18 cellular contexts compared by ENCODE assay signal in genomic region chr17:42061641-42062487, GRCh38. TPM values are rescaled to one million over a fixed set of nuclear protein-coding genes. Genes with fewer than 3 reads are reported as not detected.
"Had no signal": no experiment of that assay in that cellular context is flagged by ENCODE, and none has a peak within 500 bp of the region (broad histone marks: within the 10 kb centered on the region; RNA-seq: fewer than 3 reads in every experiment).

No MANE protein-coding gene starts in this region.

- DNase-seq: activated CD4-positive, alpha-beta memory T cell treated with anti-CD3 and anti-CD28 coated beads, Interleukin-2, amount 10 ng/mL, durations not matched to agents 7 days and 5 days; activated CD4-positive, alpha-beta T cell treated with anti-CD3 and anti-CD28 coated beads for 36 hours; activated naive CD4-positive, alpha-beta T cell; activated naive CD8-positive, alpha-beta T cell treated with anti-CD3 and anti-CD28 coated beads, Interleukin-2, amount 50 U/mL, for 24 hours; activated T-cell treated with anti-CD3 and anti-CD28 coated beads, Interleukin-2, amount 50 U/mL, for 72 hours; esophagus squamous epithelium; foreskin keratinocyte; mucosa of descending colon; naive thymus-derived CD8-positive, alpha-beta T cell; stimulated activated CD4-positive, alpha-beta T cell treated with anti-CD3 and anti-CD28 coated beads, Interleukin-15, amount 100 ng/mL, for 24 hours; stimulated activated CD4-positive, alpha-beta T cell treated with anti-CD3 and anti-CD28 coated beads, Interleukin-4, amount 100 ng/mL, for 24 hours; stomach; T1000 had no signal

- H3K36me3 Mint-ChIP-seq: naive thymus-derived CD8-positive, alpha-beta T cell had no signal

- H3K27ac ChIP-seq: esophagus squamous epithelium, foreskin keratinocyte, stomach, thoracic aorta had no signal

- H3K9me3 ChIP-seq: esophagus squamous epithelium, mucosa of descending colon, stomach, thoracic aorta had no signal

- H3K4me3 ChIP-seq: esophagus squamous epithelium, mucosa of descending colon, stomach, thoracic aorta had no signal

- H3K4me3 Mint-ChIP-seq: activated CD4-positive, alpha-beta memory T cell treated with anti-CD3 and anti-CD28 coated beads, Interleukin-2, amount 10 ng/mL, durations not matched to agents 7 days and 5 days; activated CD4-positive, alpha-beta T cell treated with anti-CD3 and anti-CD28 coated beads for 36 hours; activated naive CD8-positive, alpha-beta T cell treated with anti-CD3 and anti-CD28 coated beads, Interleukin-2, amount 50 U/mL, for 24 hours; activated T-cell treated with anti-CD3 and anti-CD28 coated beads, Interleukin-2, amount 50 U/mL, for 72 hours had no signal

- H3K9me3 Mint-ChIP-seq: activated CD4-positive, alpha-beta memory T cell treated with anti-CD3 and anti-CD28 coated beads, Interleukin-2, amount 10 ng/mL, durations not matched to agents 7 days and 5 days; activated naive CD8-positive, alpha-beta T cell treated with anti-CD3 and anti-CD28 coated beads, Interleukin-2, amount 50 U/mL, for 24 hours; activated T-cell treated with anti-CD3 and anti-CD28 coated beads, Interleukin-2, amount 50 U/mL, for 72 hours; naive thymus-derived CD8-positive, alpha-beta T cell had no signal

- H3K27me3 ChIP-seq: foreskin keratinocyte had no signal

- H3K4me1 ChIP-seq: foreskin keratinocyte, stomach had no signal

- FAIRE-seq: astrocyte had no signal

- ATAC-seq: activated CD4-positive, alpha-beta T cell treated with anti-CD3 and anti-CD28 coated beads for 36 hours; activated naive CD8-positive, alpha-beta T cell treated with anti-CD3 and anti-CD28 coated beads, Interleukin-2, amount 50 U/mL, for 24 hours; activated T-cell treated with anti-CD3 and anti-CD28 coated beads, Interleukin-2, amount 50 U/mL, for 72 hours; foreskin keratinocyte; left lobe of liver; mucosa of descending colon; naive thymus-derived CD8-positive, alpha-beta T cell had no signal

- H3K27ac Mint-ChIP-seq: activated CD4-positive, alpha-beta memory T cell treated with anti-CD3 and anti-CD28 coated beads, Interleukin-2, amount 10 ng/mL, durations not matched to agents 7 days and 5 days; activated CD4-positive, alpha-beta T cell treated with anti-CD3 and anti-CD28 coated beads for 36 hours; activated naive CD8-positive, alpha-beta T cell treated with anti-CD3 and anti-CD28 coated beads, Interleukin-2, amount 50 U/mL, for 24 hours; activated T-cell treated with anti-CD3 and anti-CD28 coated beads, Interleukin-2, amount 50 U/mL, for 72 hours had no signal

- H3K27me3 Mint-ChIP-seq: activated CD4-positive, alpha-beta T cell treated with anti-CD3 and anti-CD28 coated beads for 36 hours; activated naive CD8-positive, alpha-beta T cell treated with anti-CD3 and anti-CD28 coated beads, Interleukin-2, amount 50 U/mL, for 24 hours had no signal

- H3K36me3 ChIP-seq: esophagus squamous epithelium, stomach, thoracic aorta had no signal

RNA-seq across cellular contexts. Expression of gene ZNF385C, which starts 36.4 kb away (rescaled TPM):
- total RNA-seq: activated CD4-positive, alpha-beta memory T cell treated with anti-CD3 and anti-CD28 coated beads, Interleukin-2, amount 10 ng/mL, durations not matched to agents 7 days and 5 days; omental fat pad; pulmonary artery endothelial cell; thoracic aorta had no signal
